Comparison of ENCODE assay signal across 13 cellular contexts in the genomic region with DNA sequence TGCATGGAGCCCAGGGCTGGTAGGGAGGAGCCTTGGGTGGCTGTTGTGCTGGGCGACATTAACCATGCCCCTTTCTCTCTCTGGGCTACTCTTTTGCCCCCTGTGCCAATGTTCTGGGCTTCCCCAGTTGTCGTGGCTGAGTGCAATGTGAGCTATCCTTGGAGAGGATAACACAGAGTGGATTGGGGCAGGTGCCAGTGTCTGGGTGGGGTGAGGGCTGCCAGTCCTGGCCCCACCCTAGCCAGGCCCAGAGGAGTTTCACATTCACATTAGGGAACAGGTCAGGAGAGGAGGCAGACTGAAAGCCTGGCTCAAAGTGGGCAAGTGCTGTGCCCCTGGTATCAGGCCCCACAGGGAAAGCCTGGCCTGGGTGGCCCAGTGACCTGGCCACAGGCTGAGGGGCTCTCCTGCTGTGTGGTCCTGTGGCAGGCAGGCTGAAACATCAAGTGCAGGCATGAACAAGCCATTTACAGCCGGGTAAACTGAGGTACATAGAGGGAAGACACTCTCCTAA. TPM values are rescaled to one million over a fixed set of nuclear protein-coding genes. Genes with fewer than 3 reads are reported as not detected.
DNase-seq lines count a peak whose midpoint lies in the region; TF ChIP-seq lines count a peak whose summit lies in the region.
"Had no signal": no experiment of that assay in that cellular context is flagged by ENCODE, and none has a peak within 500 bp of the region (broad histone marks: within the 10 kb centered on the region; RNA-seq: fewer than 3 reads in every experiment).

No MANE protein-coding gene starts in this region.

- H3K4me3 Mint-ChIP-seq in chondrocyte (ENCODE audit: unreplicated experiment): no peak overlapping the region
- H3K4me3 Mint-ChIP-seq: activated T-cell treated with anti-CD3 and anti-CD28 coated beads, Interleukin-2, amount 50 U/mL, for 4 hours; endodermal cell had no signal

- TF ChIP-seq CTCF in chondrocyte (IDR thresholded peaks at IDR 0.05) (no peak), right atrium auricular region (IDR thresholded peaks at IDR 0.05) (no peak)

- no peak overlapping the region for H3K9ac ChIP-seq in BLaER1
- H3K9ac ChIP-seq in rectal smooth muscle tissue (ENCODE audit: low read length): no peak overlapping the region
- H3K9ac ChIP-seq: KMS-11 had no signal

- peak overlapping the region; percentile 50; the same call in 1 of the 2 replicates for H3K4me2 ChIP-seq in BLaER1
- H3K4me2 ChIP-seq: KMS-11 had no signal

- H3K27ac ChIP-seq in BLaER1 (no peak overlapping the region), right atrium auricular region (peak overlapping the region; percentile 74 to 85), rectal smooth muscle tissue (ENCODE audit: low read depth, low read length) (peak overlapping the region; percentile 17)
- H3K27ac ChIP-seq: KMS-11 had no signal

- H3K4me1 Mint-ChIP-seq in chondrocyte (ENCODE audit: low read depth): peaks cover 100% of the 10 kb centered on the region

- no peaks in the 10 kb centered on the region for H3K27me3 ChIP-seq in BLaER1
- no peaks in the 10 kb centered on the region for H3K27me3 ChIP-seq in right atrium auricular region
- no peaks in the 10 kb centered on the region for H3K27me3 ChIP-seq in rectal smooth muscle tissue (ENCODE audit: control insufficient read depth, insufficient read depth, low read length)

- H3K4me3 ChIP-seq in BLaER1 (no peak overlapping the region), right atrium auricular region (no peak overlapping the region), rectal smooth muscle tissue (ENCODE audit: low read length) (no peak overlapping the region)

- H3K27me3 Mint-ChIP-seq in chondrocyte (ENCODE audit: low read depth): no peaks in the 10 kb centered on the region

- DNase-seq in chondrocyte (ENCODE audit: low spot score) (no peak), right atrium auricular region (ENCODE audit: low spot score) (no peak), foreskin melanocyte (no peak), anterior cingulate cortex (lab: John Stamatoyannopoulos, UW) (no peak), T1000 (lab: John Stamatoyannopoulos, UW) (no peak)
- no peak for DNase-seq in stimulated activated CD4-positive, alpha-beta T cell treated with anti-CD3 and anti-CD28 coated beads, Interleukin-1b, Interleukin-23, amount 100 ng/mL, for 48 hours
- DNase-seq: activated CD4-positive, alpha-beta T cell treated with anti-CD3 and anti-CD28 coated beads for 4 hours; activated T-cell treated with anti-CD3 and anti-CD28 coated beads, Interleukin-2, amount 50 U/mL, for 4 hours; NCI-H2081 had no signal

- peak overlapping the region; percentile 82 for H3K27ac Mint-ChIP-seq in chondrocyte (ENCODE audit: unreplicated experiment)

- no peaks in the 10 kb centered on the region for H3K9me3 Mint-ChIP-seq in chondrocyte (ENCODE audit: low read depth)
- H3K9me3 Mint-ChIP-seq: activated T-cell treated with anti-CD3 and anti-CD28 coated beads, Interleukin-2, amount 50 U/mL, for 4 hours; endodermal cell had no signal

- H3K4me1 ChIP-seq in BLaER1: peaks cover 61% of the 10 kb centered on the region
- H3K4me1 ChIP-seq in right atrium auricular region: peaks cover 0 to 95% of the 10 kb centered on the region in 2 donors
- peaks cover 44% of the 10 kb centered on the region for H3K4me1 ChIP-seq in rectal smooth muscle tissue (ENCODE audit: control insufficient read depth, insufficient read depth, low read length)

- peaks cover 41% of the 10 kb centered on the region for H3K36me3 ChIP-seq in BLaER1
- no peaks in the 10 kb centered on the region for H3K36me3 ChIP-seq in right atrium auricular region
- H3K36me3 ChIP-seq in rectal smooth muscle tissue (ENCODE audit: control insufficient read depth, insufficient read depth, low read length): peaks cover 3% of the 10 kb centered on the region

- peaks cover 100% of the 10 kb centered on the region for H4K20me1 ChIP-seq in BLaER1

- H3K36me3 Mint-ChIP-seq in chondrocyte (ENCODE audit: low read depth): peaks cover 9% of the 10 kb centered on the region

- H3K9me3 ChIP-seq in BLaER1 (no peaks in the 10 kb centered on the region), right atrium auricular region (no peaks in the 10 kb centered on the region)

RNA-seq across cellular contexts. Expression of a gene that starts 7.5 kb away (rescaled TPM):
- total RNA-seq in chondrocyte (223 to 229 TPM (median 228 TPM) in 3 replicates), right atrium auricular region (10 to 100 TPM; 81.4 to 91.8 TPM)

RNA-seq across cellular contexts. Expression of a gene that starts 50.8 kb away (rescaled TPM):
- total RNA-seq in chondrocyte (1,092 to 1,234 TPM (median 1,121 TPM) in 3 replicates), right atrium auricular region (1,000 to 10,000 TPM; 1,334 to 2,461 TPM)
